Comparison of ENCODE assay signal across 22 cellular contexts in the genomic region with DNA sequence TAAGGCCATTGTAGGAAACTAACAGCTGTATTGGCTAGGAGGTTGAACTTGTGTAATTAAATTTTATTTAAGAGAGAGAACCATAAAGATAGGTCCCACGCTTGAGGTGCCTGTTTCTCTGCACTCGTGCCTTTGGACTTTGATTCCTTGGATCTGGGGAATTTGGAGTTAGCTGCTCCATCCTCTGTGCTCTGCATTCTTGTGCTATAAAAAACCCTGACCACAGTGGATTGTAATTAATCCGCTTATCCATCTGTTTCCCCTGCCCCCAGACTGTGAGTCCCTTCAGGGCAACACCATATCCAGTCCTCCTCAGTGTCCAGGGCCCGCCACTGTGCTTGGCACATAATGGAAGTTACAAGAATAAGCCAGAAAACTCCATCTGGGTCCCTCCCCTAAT.
DNase-seq lines count a peak whose midpoint lies in the region; ATAC-seq and TF ChIP-seq lines count a peak whose summit lies in the region.
"Had no signal": no experiment of that assay in that cellular context is flagged by ENCODE, and none has a peak within 500 bp of the region (broad histone marks: within the 10 kb centered on the region; RNA-seq: fewer than 3 reads in every experiment).

No MANE protein-coding gene starts in this region.

- H3K27me3 ChIP-seq in BE2C, result no peaks in the 10 kb centered on the region
- no peaks in the 10 kb centered on the region for H3K27me3 ChIP-seq in colonic mucosa
- H3K27me3 ChIP-seq: sigmoid colon had no signal

- H3K9ac ChIP-seq in colonic mucosa (ENCODE audit: low read depth in 2 of 2, low read length in 2 of 2), result no peak overlapping the region

- H3K4me3 Mint-ChIP-seq in nephron, result no peak overlapping the region
- H3K4me3 Mint-ChIP-seq: activated CD8-positive, alpha-beta T cell treated with anti-CD3 and anti-CD28 coated beads, Interleukin-2, amount 10 ng/mL, durations not matched to agents 7 days and 5 days; CD8-positive, alpha-beta memory T cell; immature natural killer cell; neural crest cell had no signal

- H3K27me3 Mint-ChIP-seq in nephron (ENCODE audit: low read depth), result no peaks in the 10 kb centered on the region

- H3K27ac ChIP-seq in colonic mucosa, result no peak overlapping the region
- H3K27ac ChIP-seq: sigmoid colon, SK-N-MC had no signal

- intact Hi-C loops in colonic mucosa (cut with DNase I), result no loop called here

- DNase-seq in BE2C (peak; percentile 10), M059J (ENCODE audit: low read depth) (peak; percentile 3), colonic mucosa (peak; percentile 34), T-helper 1 cell (no peak)
- DNase-seq: activated CD4-positive, CD25-positive, alpha-beta regulatory T cell; activated CD8-positive, alpha-beta T cell treated with anti-CD3 and anti-CD28 coated beads, Interleukin-2, amount 10 ng/mL, durations not matched to agents 7 days and 5 days; activated naive CD4-positive, alpha-beta T cell; activated T-cell treated with anti-CD3 and anti-CD28 coated beads, Interleukin-2, amount 50 U/mL, for 1 hour; amniotic stem cell; CD8-positive, alpha-beta memory T cell; dermis blood vessel endothelial cell; DND-41; foreskin fibroblast; immature natural killer cell; NCI-H1417 treated with DMSO at 0.1 percent for 48 hours; posterior cingulate gyrus; sigmoid colon had no signal

- H3K9me3 Mint-ChIP-seq in nephron, result peaks cover 13% of the 10 kb centered on the region

- H3K36me3 ChIP-seq in BE2C (no peaks in the 10 kb centered on the region), colonic mucosa (no peaks in the 10 kb centered on the region)
- H3K36me3 ChIP-seq: sigmoid colon had no signal

- no peaks in the 10 kb centered on the region for H3K4me1 ChIP-seq in BE2C
- H3K4me1 ChIP-seq in colonic mucosa, result no peaks in the 10 kb centered on the region
- H3K4me1 ChIP-seq: sigmoid colon had no signal

- H3K4me1 Mint-ChIP-seq in nephron, result peaks cover 33% of the 10 kb centered on the region
- H3K4me1 Mint-ChIP-seq: CD8-positive, alpha-beta memory T cell; immature natural killer cell; neural crest cell had no signal

- no peaks in the 10 kb centered on the region for H3K9me3 ChIP-seq in BE2C
- H3K9me3 ChIP-seq in colonic mucosa, result no peaks in the 10 kb centered on the region
- H3K9me3 ChIP-seq: sigmoid colon had no signal

- H3K27ac Mint-ChIP-seq in nephron, result peak overlapping the region in 2 of 3 experiments; percentile 14 to 82
- H3K27ac Mint-ChIP-seq: activated CD8-positive, alpha-beta T cell treated with anti-CD3 and anti-CD28 coated beads, Interleukin-2, amount 10 ng/mL, durations not matched to agents 7 days and 5 days; CD8-positive, alpha-beta memory T cell; immature natural killer cell had no signal

- TF ChIP-seq CTCF in BE2C (IDR thresholded peaks at IDR 0.05; ENCODE audit: low read depth, low read length), result no peak
- TF ChIP-seq CTCF in colonic mucosa (IDR thresholded peaks at IDR 0.05), result no peak
- no peak for TF ChIP-seq CTCF in nephron (IDR thresholded peaks at IDR 0.05; ENCODE audit: unreplicated experiment in 3 of 3)

- peaks cover 22% of the 10 kb centered on the region for H3K36me3 Mint-ChIP-seq in nephron (ENCODE audit: low read depth)
- H3K36me3 Mint-ChIP-seq: immature natural killer cell had no signal

- no peak overlapping the region for H3K4me3 ChIP-seq in BE2C (ENCODE audit: low read depth, low read length)
- H3K4me3 ChIP-seq in colonic mucosa, result no peak overlapping the region
- H3K4me3 ChIP-seq: sigmoid colon, SK-N-MC had no signal

- no peak for ATAC-seq in GM18858 (IDR thresholded peaks at IDR 0.05; ENCODE audit: unreplicated experiment)
- ATAC-seq in GM18511 (IDR thresholded peaks at IDR 0.05; ENCODE audit: unreplicated experiment), result no peak
- ATAC-seq: activated CD8-positive, alpha-beta T cell treated with anti-CD3 and anti-CD28 coated beads, Interleukin-2, amount 10 ng/mL, durations not matched to agents 7 days and 5 days had no signal

Comparison
In these comparisons a context has a peak if more than half of its experiments do, and no peak if none do; other contexts are left out.
1. DNase-seq: peak in BE2C (single experiment), M059J (single experiment) and colonic mucosa (single experiment); none in T-helper 1 cell (0 of 5).